Comparison of ENCODE assay signal across 8 cellular contexts in the genomic region with DNA sequence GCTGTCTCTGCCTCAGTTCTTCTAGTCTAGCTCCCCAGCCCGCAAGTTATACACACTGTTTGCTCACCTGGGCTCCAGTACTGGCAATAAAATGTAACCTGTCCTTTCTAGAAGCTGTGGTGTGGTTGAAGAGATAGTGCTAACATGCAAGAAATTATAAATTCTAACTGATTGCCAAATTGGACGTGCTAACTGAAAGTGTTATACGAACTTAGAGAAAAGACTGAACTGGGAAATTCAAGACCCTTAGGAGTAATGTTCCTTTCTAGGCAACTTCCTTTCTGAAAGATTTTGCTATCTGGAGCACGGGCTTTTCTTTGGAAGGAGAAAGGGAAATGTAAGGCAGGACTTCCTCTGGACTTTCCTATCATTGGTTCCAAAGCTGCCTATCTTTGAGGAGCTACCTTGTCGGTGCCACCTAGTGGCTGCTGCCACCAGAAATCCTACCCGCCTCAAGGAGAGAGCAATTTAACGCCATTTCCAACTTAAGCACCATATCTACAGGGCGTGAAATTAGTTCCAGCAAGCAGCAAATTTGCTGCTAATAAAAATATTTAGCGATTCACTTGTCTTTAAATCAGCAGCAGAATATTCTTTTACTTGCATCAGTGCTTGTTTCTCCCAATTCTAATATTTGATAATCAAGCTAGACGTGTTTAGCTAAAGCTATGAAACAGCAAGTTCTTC. TPM values are rescaled to one million over a fixed set of nuclear protein-coding genes. Genes with fewer than 3 reads are reported as not detected.
DNase-seq lines count a peak whose midpoint lies in the region; ATAC-seq, FAIRE-seq and TF ChIP-seq lines count a peak whose summit lies in the region.

No MANE protein-coding gene starts in this region.

- H3K27ac ChIP-seq in OCI-LY3 (ENCODE audit: low read length) (no peak overlapping the region), keratinocyte (ENCODE audit: control insufficient read depth, insufficient read depth, low read length) (no peak overlapping the region)

- no peaks in the 10 kb centered on the region for H4K20me1 ChIP-seq in OCI-LY3 (ENCODE audit: insufficient read depth, low read length)
- no peaks in the 10 kb centered on the region for H4K20me1 ChIP-seq in keratinocyte (ENCODE audit: control insufficient read depth, extremely low read depth, insufficient read depth, low read length)

- H2AFZ ChIP-seq in OCI-LY3 (ENCODE audit: low read depth, low read length) (peak overlapping the region; percentile 100), keratinocyte (ENCODE audit: control insufficient read depth, low read length) (peak overlapping the region; percentile 85)

- H3K4me2 ChIP-seq in OCI-LY3 (ENCODE audit: low read length) = peak overlapping the region; percentile 90
- H3K4me2 ChIP-seq in keratinocyte (ENCODE audit: control insufficient read depth, extremely low read depth, insufficient read depth, low read depth, low read length) = peak overlapping the region; percentile 61

- peak overlapping the region; percentile 76 for H3K4me3 ChIP-seq in OCI-LY3 (ENCODE audit: low read length)
- peak overlapping the region in 1 of 3 experiments; percentile 7 for H3K4me3 ChIP-seq in keratinocyte (ENCODE audit: control insufficient read depth in 2 of 3, extremely low read depth in 1 of 3, insufficient read depth in 2 of 3, low read depth in 1 of 3, low read length in 3 of 3)

- H3K27me3 ChIP-seq in OCI-LY3 (ENCODE audit: low read depth, low read length) (peaks cover 18% of the 10 kb centered on the region), keratinocyte (ENCODE audit: control insufficient read depth, extremely low read depth, insufficient read depth, low read length) (no peaks in the 10 kb centered on the region)

- peak overlapping the region; percentile 38 for H3K9ac ChIP-seq in OCI-LY3 (ENCODE audit: low read length)
- H3K9ac ChIP-seq in keratinocyte (ENCODE audit: control insufficient read depth, extremely low read depth, insufficient read depth, low read length) = no peak overlapping the region

- no peaks in the 10 kb centered on the region for H3K9me1 ChIP-seq in keratinocyte (ENCODE audit: control insufficient read depth, extremely low read depth, insufficient read depth, low read length)

- H3K79me2 ChIP-seq in OCI-LY3 (ENCODE audit: low read length) = no peaks in the 10 kb centered on the region
- no peaks in the 10 kb centered on the region for H3K79me2 ChIP-seq in keratinocyte (ENCODE audit: control insufficient read depth, insufficient read depth, low read length)

- peak; percentile 62 for ATAC-seq in HG03342 (IDR thresholded peaks at IDR 0.05; ENCODE audit: unreplicated experiment)
- ATAC-seq in HG02588 (IDR thresholded peaks at IDR 0.05; ENCODE audit: unreplicated experiment) = no peak

- in situ Hi-C loops in ACHN (cut with HindIII; ENCODE audit: low pct_ligation_motif_present, low pct_unique_long_range_greater_than_20kb, low sequenced_read_pairs) = no loop called here

- DNase-seq in ACHN = peak; percentile 39
- peak; percentile 22 for DNase-seq in astrocyte of the hippocampus (ENCODE audit: low read depth, low spot score)
- peak; percentile 21 for DNase-seq in keratinocyte (ENCODE audit: low read depth, low spot score)
- peak; percentile 48 for DNase-seq in stimulated activated CD8-positive, alpha-beta memory T cell treated with anti-CD3 and anti-CD28 coated beads, Interleukin-4, amount 100 ng/mL, for 48 hours

- TF ChIP-seq CTCF in GM12874 (IDR thresholded peaks at IDR 0.05; ENCODE audit: insufficient read depth, low read depth, low read length) = peak; percentile 39; the same call in 1 of the 2 replicates
- peak; percentile 76 for TF ChIP-seq CTCF in OCI-LY3 (IDR thresholded peaks at IDR 0.05; ENCODE audit: low read depth, low read length)
- TF ChIP-seq CTCF in keratinocyte (optimal IDR thresholded peaks at IDR 0.05 in 1 of 3, IDR thresholded peaks at IDR 0.05 in 1 of 3, conservative IDR thresholded peaks at IDR 0.05 in 1 of 3; ENCODE audit: extremely low read depth in 1 of 3, insufficient read depth in 2 of 3, low read length in 3 of 3) = peak; percentile 63 to 75 (median 69)

- H3K36me3 ChIP-seq in OCI-LY3 (replicated peaks; ENCODE audit: low read depth, low read length) (no peaks in the 10 kb centered on the region), keratinocyte (ENCODE audit: control insufficient read depth in 2 of 2, extremely low read depth in 1 of 2, insufficient read depth in 2 of 2, low read length in 2 of 2) (no peaks in the 10 kb centered on the region)

- no peaks in the 10 kb centered on the region for H3K9me3 ChIP-seq in OCI-LY3 (ENCODE audit: insufficient read depth, low read length)
- no peaks in the 10 kb centered on the region for H3K9me3 ChIP-seq in keratinocyte (ENCODE audit: control insufficient read depth, low read depth, low read length)

- H3K4me1 ChIP-seq in OCI-LY3 (ENCODE audit: low read length) = peaks cover 11% of the 10 kb centered on the region
- H3K4me1 ChIP-seq in keratinocyte (ENCODE audit: control insufficient read depth, extremely low read depth, insufficient read depth, low read length) = peaks cover 3% of the 10 kb centered on the region

- FAIRE-seq in keratinocyte (lab: Jason Lieb, UNC) = peak; percentile 34

- dilution Hi-C loops in keratinocyte (cut with MboI; ENCODE audit: extremely low pct_ligation_motif_present, low sequenced_read_pairs) = no loop called here

RNA-seq across cellular contexts. Expression of gene TMEM218, which starts 12.7 kb away (rescaled TPM):
- 21.0 to 35.9 TPM (median 34.2 TPM) in 3 replicates for polyA plus RNA-seq in keratinocyte
- polyA plus RNA-seq in keratinocyte (2011; ENCODE audit: low read depth) = 2.5 TPM
- 25.2 and 37.1 TPM in 2 replicates for polyA plus RNA-seq in keratinocyte (2011; cell fraction: cytosol; rRNA removed)
- polyA plus RNA-seq in keratinocyte (2011; cell fraction: nucleus; rRNA removed) = 33.4 and 33.7 TPM in 2 replicates
- 16.1 and 19.3 TPM in 2 replicates for polyA plus RNA-seq in keratinocyte (2012; ENCODE audit: low replicate concordance)
- polyA minus RNA-seq in keratinocyte = 8.3 to 15.7 TPM (median 8.7 TPM) in 3 replicates
- 6.7 TPM for polyA minus RNA-seq in keratinocyte (2011; cell fraction: cytosol; rRNA and poly(A)+ RNA removed)
- 6.2 and 8.6 TPM in 2 replicates for polyA minus RNA-seq in keratinocyte (2011; cell fraction: nucleus; rRNA and poly(A)+ RNA removed)

RNA-seq across cellular contexts. Expression of gene PKNOX2, which starts 40.5 kb away (rescaled TPM):
- 0.03 to 0.05 TPM (median 0.03 TPM) in 3 replicates for polyA plus RNA-seq in keratinocyte
- polyA plus RNA-seq in keratinocyte (2011; ENCODE audit: low read depth) = 0.06 TPM
- 0.01 and 0.06 TPM in 2 replicates for polyA plus RNA-seq in keratinocyte (2011; cell fraction: cytosol; rRNA removed)
- 0.04 TPM in 2 replicates for polyA plus RNA-seq in keratinocyte (2011; cell fraction: nucleus; rRNA removed)
- polyA plus RNA-seq in keratinocyte (2012; ENCODE audit: low replicate concordance) = 0.03 and 0.32 TPM in 2 replicates
- 0.07 TPM in 1 of 3 replicates, not detected in the others for polyA minus RNA-seq in keratinocyte
- not detected for polyA minus RNA-seq in keratinocyte (2011; cell fraction: cytosol; rRNA and poly(A)+ RNA removed)
- polyA minus RNA-seq in keratinocyte (2011; cell fraction: nucleus; rRNA and poly(A)+ RNA removed) = not detected in 2 replicates
